Comparison of ENCODE assay signal across 1 cellular context in the genomic region with DNA sequence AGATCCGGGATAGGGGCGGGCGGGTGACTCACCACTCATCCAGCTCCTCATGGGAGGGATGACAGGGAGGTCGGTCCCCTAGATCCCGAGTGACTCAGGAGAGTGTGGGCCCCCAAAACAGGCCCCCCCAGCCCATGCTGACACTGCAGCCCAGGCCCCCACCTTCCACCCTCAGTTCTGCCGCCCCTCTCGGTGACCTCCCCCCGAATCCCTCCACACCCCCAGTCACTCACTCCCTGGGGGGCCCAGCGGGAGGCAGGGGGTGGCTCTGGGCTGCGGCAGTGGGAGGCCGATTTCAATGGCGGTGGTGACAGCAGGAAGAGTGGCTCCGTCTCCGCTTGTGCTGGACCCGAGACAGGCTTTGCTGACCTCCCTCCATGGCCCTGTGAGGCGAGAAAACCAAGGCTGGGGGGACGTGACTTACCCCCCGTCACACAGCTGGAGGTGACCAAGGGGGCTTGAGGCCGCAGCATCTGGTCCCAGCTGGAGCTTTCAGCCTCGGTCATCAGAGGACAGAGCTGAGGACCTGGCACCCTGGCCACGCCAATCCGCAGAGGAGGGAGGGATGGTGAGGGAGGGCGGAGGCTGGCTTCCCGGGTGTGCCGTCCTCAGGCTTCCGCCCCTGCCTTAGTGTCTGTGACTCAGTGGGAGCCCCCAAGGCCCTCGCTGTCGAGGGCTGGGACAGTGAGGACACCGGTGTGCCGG.
TF ChIP-seq lines count a peak whose summit lies in the region.

No MANE protein-coding gene starts in this region.

TF ChIP-seq in HEK293, 187 proteins besides CTCF, POLR2A, EP300 and RAD21 (continued from another document):
- TF ChIP-seq KLF17 (tag by site-specific recombination; IDR thresholded peaks at IDR 0.05), result peak; percentile 34; the same call in 1 of the 2 replicates
TF ChIP-seq in HEK293: peak in this region for 12.
